Comparison of ENCODE assay signal across 8 cellular contexts in the genomic region with DNA sequence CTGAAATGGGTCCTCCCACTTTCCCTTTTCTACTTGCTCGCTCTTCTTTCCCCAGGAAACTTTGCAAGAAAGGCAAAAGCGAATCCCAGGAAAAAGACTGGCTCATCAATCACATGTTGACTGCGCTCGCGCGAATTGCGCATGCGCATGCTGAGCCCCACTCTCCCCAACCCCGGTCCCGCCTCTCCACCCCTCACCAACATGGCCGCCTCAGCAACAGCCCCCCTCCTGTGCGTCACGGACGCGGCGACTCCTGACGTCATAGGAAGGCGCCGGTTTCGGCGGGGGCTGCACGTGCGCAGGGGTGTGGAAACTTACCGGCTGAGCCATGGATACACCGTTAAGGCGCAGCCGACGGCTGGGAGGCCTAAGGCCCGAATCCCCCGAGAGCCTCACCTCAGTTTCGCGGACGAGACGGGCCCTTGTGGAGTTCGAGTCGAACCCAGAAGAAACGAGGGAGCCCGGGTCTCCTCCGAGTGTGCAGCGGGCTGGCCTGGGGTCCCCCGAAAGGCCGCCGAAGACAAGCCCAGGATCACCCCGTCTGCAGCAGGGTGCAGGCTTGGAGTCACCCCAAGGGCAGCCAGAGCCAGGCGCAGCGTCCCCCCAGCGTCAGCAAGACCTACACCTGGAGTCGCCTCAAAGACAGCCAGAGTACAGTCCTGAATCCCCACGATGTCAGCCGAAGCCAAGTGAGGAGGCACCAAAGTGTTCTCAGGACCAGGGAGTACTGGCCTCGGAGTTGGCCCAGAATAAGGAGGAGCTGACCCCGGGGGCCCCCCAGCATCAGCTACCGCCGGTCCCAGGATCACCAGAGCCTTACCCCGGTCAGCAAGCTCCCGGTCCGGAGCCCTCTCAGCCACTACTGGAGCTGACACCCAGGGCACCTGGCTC.
DNase-seq lines count a peak whose midpoint lies in the region; ATAC-seq lines count a peak whose summit lies in the region.

A gene with protein sequence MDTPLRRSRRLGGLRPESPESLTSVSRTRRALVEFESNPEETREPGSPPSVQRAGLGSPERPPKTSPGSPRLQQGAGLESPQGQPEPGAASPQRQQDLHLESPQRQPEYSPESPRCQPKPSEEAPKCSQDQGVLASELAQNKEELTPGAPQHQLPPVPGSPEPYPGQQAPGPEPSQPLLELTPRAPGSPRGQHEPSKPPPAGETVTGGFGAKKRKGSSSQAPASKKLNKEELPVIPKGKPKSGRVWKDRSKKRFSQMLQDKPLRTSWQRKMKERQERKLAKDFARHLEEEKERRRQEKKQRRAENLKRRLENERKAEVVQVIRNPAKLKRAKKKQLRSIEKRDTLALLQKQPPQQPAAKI (plus strand): TSS at position 317 of the 891 bp plus-strand sequence. CDS start 12 bp downstream, at position 329.

- peak; percentile 77 for ATAC-seq in GM19043 (IDR thresholded peaks at IDR 0.05; ENCODE audit: low read depth, unreplicated experiment)
- peak; percentile 62 for ATAC-seq in HG03378 (IDR thresholded peaks at IDR 0.05; ENCODE audit: unreplicated experiment)

- peak within 1 kb of the TSS; percentile 78 for H3K27ac ChIP-seq in cingulate gyrus (ENCODE audit: low read depth, low read length)

- DNase-seq in Ammon's horn (ENCODE audit: low spot score) (peak; percentile 96), NCI-H510A treated with DMSO at 0.1 percent for 48 hours (lab: John Stamatoyannopoulos, UW) (peak; percentile 94), kidney glomerular epithelial cell (lab: John Stamatoyannopoulos, UW) (peak; percentile 87)
- DNase-seq in activated CD4-positive, alpha-beta T cell treated with anti-CD3 and anti-CD28 coated beads for 48 hours: peak; percentile 98
- peak; percentile 96 to 97 for DNase-seq in stimulated activated CD4-positive, alpha-beta T cell treated with anti-CD3 and anti-CD28 coated beads, Interleukin-15, amount 100 ng/mL, for 48 hours (ENCODE audit: low read depth in 2 of 2)

Comparison
In these comparisons a context has a peak if more than half of its experiments do, and no peak if none do; other contexts are left out.
1. Peak in every context shown above with its lines: DNase-seq, ATAC-seq and H3K27ac ChIP-seq.